1 cellular context compared by ENCODE assay signal in genomic region chr7:134758981-134759380, GRCh38.
TF ChIP-seq lines count a peak whose summit lies in the region.

No MANE protein-coding gene starts in this region.

TF ChIP-seq in IMR-90, 13 proteins besides CTCF, POLR2A, EP300 and RAD21:
- no peak for TF ChIP-seq SMC3 (IDR thresholded peaks at IDR 0.05; ENCODE audit: low read depth, low read length)
- no peak for TF ChIP-seq CHD1 (IDR thresholded peaks at IDR 0.05; ENCODE audit: low read depth, low read length)
- no peak for TF ChIP-seq RCOR1 (IDR thresholded peaks at IDR 0.05; ENCODE audit: insufficient replicate concordance, low read length)
- TF ChIP-seq MAZ (IDR thresholded peaks at IDR 0.05; ENCODE audit: borderline replicate concordance, low read depth, low read length): no peak
- no peak for TF ChIP-seq MAFK (IDR thresholded peaks at IDR 0.05; ENCODE audit: low read depth, low read length)
- no peak for TF ChIP-seq BHLHE40 (IDR thresholded peaks at IDR 0.05; ENCODE audit: low read depth, low read length)
- no peak for TF ChIP-seq NFE2L2 (IDR thresholded peaks at IDR 0.05; ENCODE audit: low read depth, low read length)
- no peak for TF ChIP-seq USF2 (IDR thresholded peaks at IDR 0.05; ENCODE audit: low read depth, low read length)
- TF ChIP-seq FOS (IDR thresholded peaks at IDR 0.05; ENCODE audit: low read depth, low read length): no peak
- TF ChIP-seq MXI1 (IDR thresholded peaks at IDR 0.05; ENCODE audit: borderline replicate concordance, low read depth, low read length): no peak
- TF ChIP-seq ELK1 (IDR thresholded peaks at IDR 0.05; ENCODE audit: borderline replicate concordance, low read depth, low read length): no peak
- no peak for TF ChIP-seq RFX5 (IDR thresholded peaks at IDR 0.05; ENCODE audit: low read depth, low read length)
- no peak for TF ChIP-seq CEBPB (IDR thresholded peaks at IDR 0.05; ENCODE audit: low read depth, low read length)
